Comparison of ENCODE assay signal across 17 cellular contexts in genomic region chr9:92637331-92637730, GRCh38. TPM values are rescaled to one million over a fixed set of nuclear protein-coding genes. Genes with fewer than 3 reads are reported as not detected.
DNase-seq lines count a peak whose midpoint lies in the region; ATAC-seq and TF ChIP-seq lines count a peak whose summit lies in the region.
"Had no signal": no experiment of that assay in that cellular context is flagged by ENCODE, and none has a peak within 500 bp of the region (broad histone marks: within the 10 kb centered on the region; RNA-seq: fewer than 3 reads in every experiment).

No MANE protein-coding gene starts in this region.

- H3K27ac Mint-ChIP-seq in osteocyte (ENCODE audit: unreplicated experiment) (no peak overlapping the region), type B pancreatic cell (no peak overlapping the region)
- H3K27ac Mint-ChIP-seq: B cell; CD4-positive, CD25-positive, alpha-beta regulatory T cell had no signal

- POLR2A ChIA-PET in RWPE1 (lab: Yijun Ruan, JAX; ENCODE audit: low non-redundant PET): no interaction called here

- intact Hi-C loops in ascending aorta (cut with DNase I): no loop called here

- H3K9me3 ChIP-seq in ascending aorta: no peaks in the 10 kb centered on the region
- H3K9me3 ChIP-seq: Caco-2, HAP-1, MG63 had no signal

- H3K27ac ChIP-seq in RWPE1 (peak overlapping the region; percentile 36), ascending aorta (no peak overlapping the region)

- H3K27me3 ChIP-seq in ascending aorta: no peaks in the 10 kb centered on the region
- H3K27me3 ChIP-seq: MG63 had no signal

- CTCF ChIA-PET in RWPE1 (lab: Yijun Ruan, JAX): no interaction called here

- H3K4me1 ChIP-seq in ascending aorta: peaks cover 0 to 12% of the 10 kb centered on the region in 2 donors
- H3K4me1 ChIP-seq: Caco-2, HAP-1 had no signal

- H3K27me3 Mint-ChIP-seq in osteocyte (ENCODE audit: unreplicated experiment): no peaks in the 10 kb centered on the region
- H3K27me3 Mint-ChIP-seq in type B pancreatic cell: no peaks in the 10 kb centered on the region
- H3K27me3 Mint-ChIP-seq: B cell; CD4-positive, CD25-positive, alpha-beta regulatory T cell had no signal

- H3K9me3 Mint-ChIP-seq in osteocyte (ENCODE audit: unreplicated experiment) (no peaks in the 10 kb centered on the region), type B pancreatic cell (no peaks in the 10 kb centered on the region)
- H3K9me3 Mint-ChIP-seq: CD4-positive, CD25-positive, alpha-beta regulatory T cell had no signal

- H3K4me3 Mint-ChIP-seq in osteocyte (ENCODE audit: unreplicated experiment) (no peak overlapping the region), type B pancreatic cell (no peak overlapping the region)
- H3K4me3 Mint-ChIP-seq: B cell; CD4-positive, CD25-positive, alpha-beta regulatory T cell had no signal

- no peak overlapping the region for H3K4me3 ChIP-seq in ascending aorta
- H3K4me3 ChIP-seq: HAP-1, MG63 had no signal

- no peak for ATAC-seq in GM18511 (IDR thresholded peaks at IDR 0.05; ENCODE audit: unreplicated experiment)

- no peak for TF ChIP-seq CTCF in RWPE1 (conservative IDR thresholded peaks at IDR 0.05; ENCODE audit: low read depth)
- TF ChIP-seq CTCF in ascending aorta (IDR thresholded peaks at IDR 0.05): no peak
- TF ChIP-seq CTCF in osteocyte (IDR thresholded peaks at IDR 0.05): no peak
- TF ChIP-seq CTCF in type B pancreatic cell (conservative IDR thresholded peaks at IDR 0.05): no peak

- DNase-seq in RWPE1 (ENCODE audit: low spot score) (no peak), ascending aorta (ENCODE audit: low spot score in 2 of 2) (peak; percentile 5 to 63), osteocyte (ENCODE audit: extremely low spot score, unreplicated experiment) (peak; percentile 67), type B pancreatic cell (ENCODE audit: extremely low spot score, unreplicated experiment) (peak; percentile 58), DMS153 (lab: John Stamatoyannopoulos, UW) (no peak)
- no peak for DNase-seq in activated CD4-positive, CD25-positive, alpha-beta regulatory T cell (lab: John Stamatoyannopoulos, UW)
- DNase-seq: Caco-2; CD4-positive, CD25-positive, alpha-beta regulatory T cell; Karpas-422; MG63; NCI-H1092 treated with DMSO at 0.1 percent for 48 hours; NCI-H1694; NCI-H226; NCI-H524 treated with DMSO at 0.1 percent for 48 hours had no signal

- H3K36me3 Mint-ChIP-seq in osteocyte (ENCODE audit: unreplicated experiment) (peaks cover 37% of the 10 kb centered on the region), type B pancreatic cell (peaks cover 10% of the 10 kb centered on the region)

- H3K4me1 Mint-ChIP-seq in osteocyte (ENCODE audit: unreplicated experiment) (peaks cover 11% of the 10 kb centered on the region), type B pancreatic cell (ENCODE audit: unreplicated experiment) (peaks cover 7% of the 10 kb centered on the region)
- H3K4me1 Mint-ChIP-seq: B cell had no signal

- H3K36me3 ChIP-seq in ascending aorta: peaks cover 53 to 77% of the 10 kb centered on the region in 2 donors

RNA-seq across cellular contexts. Expression of gene IPPK, which starts 32.6 kb away (rescaled TPM):
- 28.0 TPM for total RNA-seq in ascending aorta
- total RNA-seq in osteocyte: 6.4 and 7.4 TPM in 2 replicates
- total RNA-seq in type B pancreatic cell (ENCODE audit: low replicate concordance): 8.1 and 11.6 TPM in 2 replicates

Comparison
In these comparisons a context has a peak if more than half of its experiments do, and no peak if none do; other contexts are left out.
1. DNase-seq: peak in ascending aorta (2 of 2), osteocyte (single experiment) and type B pancreatic cell (single experiment); none in RWPE1 (single experiment), activated CD4-positive, CD25-positive, alpha-beta regulatory T cell (0 of 4) and DMS153 (single experiment).